In the genomic region with DNA sequence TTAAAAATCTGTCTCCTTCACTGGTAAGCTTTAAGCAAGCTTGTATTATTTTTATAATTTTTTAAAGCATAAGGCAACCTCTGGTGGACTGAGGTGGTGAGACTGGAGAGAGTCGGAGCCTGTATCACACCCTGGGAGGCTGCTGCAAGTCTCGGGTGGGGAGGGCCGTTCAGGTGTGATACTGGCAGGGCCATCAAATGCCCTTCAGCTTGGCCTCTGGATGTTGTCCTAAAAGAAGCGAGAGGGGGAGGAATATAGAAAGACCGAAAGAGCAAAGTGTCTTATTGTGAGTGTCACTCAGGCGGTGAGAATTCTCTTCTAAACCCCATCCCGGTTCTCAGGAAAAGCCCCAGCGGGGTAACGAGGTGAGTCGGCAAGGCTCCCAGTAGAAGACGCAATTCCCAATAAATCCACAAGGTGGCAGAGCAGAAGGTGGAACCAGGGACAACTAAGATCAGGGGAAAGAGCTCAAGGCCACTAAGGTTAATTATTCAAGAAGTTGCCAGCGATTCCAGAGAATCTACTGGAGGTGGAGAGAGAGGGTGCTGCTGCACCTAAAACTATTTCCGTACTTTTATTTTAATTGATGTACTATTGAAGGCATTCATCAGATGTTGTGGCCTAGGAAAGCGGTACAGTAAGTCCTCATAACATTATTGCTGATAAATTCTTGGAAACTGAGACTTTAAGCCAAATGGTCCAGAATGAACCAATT, we compare ENCODE assay signal across 8 cellular contexts. TPM values are rescaled to one million over a fixed set of nuclear protein-coding genes. Genes with fewer than 3 reads are reported as not detected.
DNase-seq lines count a peak whose midpoint lies in the region; ATAC-seq and TF ChIP-seq lines count a peak whose summit lies in the region.

No MANE protein-coding gene starts in this region.

- H3K27ac ChIP-seq in ACC112 (ENCODE audit: low read depth, low read length), result no peak overlapping the region
- no peak overlapping the region for H3K27ac ChIP-seq in colonic mucosa
- H3K27ac ChIP-seq in lower lobe of right lung, result no peak overlapping the region

- no peaks in the 10 kb centered on the region for H3K27me3 ChIP-seq in ACC112 (ENCODE audit: insufficient read depth, low read length)
- H3K27me3 ChIP-seq in colonic mucosa, result no peaks in the 10 kb centered on the region
- no peaks in the 10 kb centered on the region for H3K27me3 ChIP-seq in lower lobe of right lung (ENCODE audit: low read depth)

- DNase-seq in NCI-H510A treated with DMSO at 0.1 percent for 48 hours (lab: John Stamatoyannopoulos, UW) (peak; percentile 91), colonic mucosa (peak; percentile 91), lower lobe of right lung (no peak)
- DNase-seq in activated CD4-positive, alpha-beta T cell treated with anti-CD3 and anti-CD28 coated beads for 4 hours, result peak; percentile 62 to 81
- DNase-seq in stimulated activated CD8-positive, alpha-beta memory T cell treated with anti-CD3 and anti-CD28 coated beads, Interleukin-15, amount 100 ng/mL, for 24 hours (ENCODE audit: low read depth), result peak; percentile 9

- H3K36me3 ChIP-seq in ACC112 (ENCODE audit: insufficient read depth, low read length), result no peaks in the 10 kb centered on the region
- no peaks in the 10 kb centered on the region for H3K36me3 ChIP-seq in colonic mucosa
- no peaks in the 10 kb centered on the region for H3K36me3 ChIP-seq in lower lobe of right lung

- H3K4me1 ChIP-seq in ACC112 (ENCODE audit: control insufficient read depth, insufficient read depth, low read length, unreplicated experiment) (no peaks in the 10 kb centered on the region), colonic mucosa (no peaks in the 10 kb centered on the region), lower lobe of right lung (no peaks in the 10 kb centered on the region)

- H3K4me3 ChIP-seq in ACC112 (ENCODE audit: low read depth, low read length), result no peak overlapping the region
- H3K4me3 ChIP-seq in colonic mucosa, result no peak overlapping the region
- no peak overlapping the region for H3K4me3 ChIP-seq in lower lobe of right lung

- H3K9ac ChIP-seq in colonic mucosa (ENCODE audit: low read depth in 2 of 2, low read length in 2 of 2), result no peak overlapping the region

- ATAC-seq in GM18861 (IDR thresholded peaks at IDR 0.05; ENCODE audit: unreplicated experiment) (peak; percentile 70), HG03342 (IDR thresholded peaks at IDR 0.05; ENCODE audit: unreplicated experiment) (peak; percentile 84), lower lobe of right lung (peak; percentile 88 to 89)

- peak; percentile 86 for TF ChIP-seq CTCF in colonic mucosa (IDR thresholded peaks at IDR 0.05)
- peak; percentile 90 for TF ChIP-seq CTCF in lower lobe of right lung (IDR thresholded peaks at IDR 0.05)

- H3K9me3 ChIP-seq in colonic mucosa, result no peaks in the 10 kb centered on the region
- no peaks in the 10 kb centered on the region for H3K9me3 ChIP-seq in lower lobe of right lung

- peak overlapping the region; percentile 2 for H2AFZ ChIP-seq in ACC112 (ENCODE audit: low read length, unreplicated experiment)

- intact Hi-C loops in colonic mucosa (cut with DNase I) (loop anchor here (2.0 kb wide), 1 partner anchor 119 kb away; no protein-coding TSS in a partner anchor), lower lobe of right lung (cut with DNase I) (loop anchor here (10.0 kb wide), 1 partner anchor 125 kb away; no protein-coding TSS in a partner anchor)

- no peaks in the 10 kb centered on the region for H3K79me2 ChIP-seq in ACC112 (ENCODE audit: control insufficient read depth, insufficient read depth, low read length, unreplicated experiment)

RNA-seq across cellular contexts. Expression of gene C17orf67, which starts 14.1 kb away (rescaled TPM):
- total RNA-seq in colonic mucosa (1 to 10 TPM; 1.4 to 1.7 TPM), lower lobe of right lung (3.6 TPM)

RNA-seq across cellular contexts. Expression of gene DGKE, which starts 14.4 kb away (rescaled TPM):
- total RNA-seq in colonic mucosa (10 to 100 TPM in 1 of 2 donors, 1 to 10 TPM in 1; 7.8 to 10.5 TPM), lower lobe of right lung (12.7 TPM)
